In the genomic region with DNA sequence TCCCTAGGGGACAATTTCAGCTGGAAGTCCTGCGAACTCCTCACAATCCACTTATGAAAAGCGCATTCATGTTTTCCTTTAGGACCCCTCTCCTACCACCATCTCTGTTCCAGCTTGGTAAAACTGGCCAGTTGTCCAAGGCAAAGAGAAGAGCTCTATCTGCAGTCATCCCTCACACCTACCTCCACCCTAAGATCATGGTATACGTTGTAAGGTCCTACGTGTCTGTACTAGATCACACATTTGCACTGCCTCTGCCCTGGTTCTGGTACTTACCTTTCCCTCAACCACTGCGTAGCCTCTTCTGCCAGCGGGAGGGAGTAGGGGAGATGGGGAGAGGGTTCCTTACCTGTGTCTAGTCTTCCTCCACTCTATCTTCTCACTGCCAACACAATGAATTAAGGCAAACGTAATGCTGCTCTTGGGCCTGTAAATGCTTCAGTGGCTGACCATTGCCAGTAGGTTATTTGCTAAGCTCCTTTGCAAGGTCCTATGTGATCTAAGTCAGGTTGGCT, we compare ENCODE assay signal across 8 cellular contexts. TPM values are rescaled to one million over a fixed set of nuclear protein-coding genes. Genes with fewer than 3 reads are reported as not detected.
A peak's percentile ranks its signal among the peaks of the same experiment; 100 is the strongest.
DNase-seq lines count a peak whose midpoint lies in the region; ATAC-seq, FAIRE-seq and TF ChIP-seq lines count a peak whose summit lies in the region.

No MANE protein-coding gene starts in this region.

- CTCF ChIA-PET in endothelial cell of umbilical vein (lab: Charles Lee), result interaction anchor here (0.9 to 2.8 kb wide), 5 partner anchors 27 to 845 kb away, joined by 3 to 10 read pairs (median 4); partner anchors contain the start of gene RAB4A

- intact Hi-C loops in endothelial cell of umbilical vein (cut with micrococcal nuclease), result loop anchor here (1.0 to 5.0 kb wide), 5 partner anchors 48 to 801 kb away; partner anchors contain the start of genes CCSAP, RAB4A, TAF5L and URB2

- peak overlapping the region; percentile 91 for H3K4me3 ChIP-seq in RWPE2 (ENCODE audit: severe bottlenecking)
- H3K4me3 ChIP-seq in endothelial cell of umbilical vein (replicated peaks in 1 of 3; ENCODE audit: insufficient read depth in 1 of 3, low read depth in 1 of 3, low read length in 3 of 3), result peak overlapping the region in 2 of 3 experiments; percentile 64 to 93

- H3K27ac Mint-ChIP-seq in neural crest cell (ENCODE audit: unreplicated experiment), result peak overlapping the region; percentile 94

- H3K27me3 Mint-ChIP-seq in neural crest cell (ENCODE audit: low read depth), result no peaks in the 10 kb centered on the region

- H3K36me3 Mint-ChIP-seq in neural crest cell (ENCODE audit: low read depth), result no peaks in the 10 kb centered on the region

- H3K4me1 ChIP-seq in RWPE2 (ENCODE audit: insufficient read depth, poor library complexity, severe bottlenecking) (no peaks in the 10 kb centered on the region), endothelial cell of umbilical vein (ENCODE audit: control insufficient read depth, extremely low read depth, insufficient read depth, low read length) (peaks cover 14% of the 10 kb centered on the region)

- H3K4me2 ChIP-seq in endothelial cell of umbilical vein (ENCODE audit: insufficient read depth, low read length), result peak overlapping the region; percentile 84

- H3K27me3 ChIP-seq in RWPE2 (ENCODE audit: insufficient read depth, poor library complexity, severe bottlenecking), result no peaks in the 10 kb centered on the region
- H3K27me3 ChIP-seq in endothelial cell of umbilical vein (ENCODE audit: control insufficient read depth in 2 of 2, insufficient read depth in 2 of 2, low read length in 2 of 2), result no peaks in the 10 kb centered on the region

- H3K9me3 ChIP-seq in RWPE2 (ENCODE audit: severe bottlenecking), result no peaks in the 10 kb centered on the region
- no peaks in the 10 kb centered on the region for H3K9me3 ChIP-seq in endothelial cell of umbilical vein (replicated peaks; ENCODE audit: control insufficient read depth, insufficient read depth, low read length)

- TF ChIP-seq POLR2A in endothelial cell of umbilical vein (IDR thresholded peaks at IDR 0.05; ENCODE audit: low read depth, low read length), result no peak

- H4K20me1 ChIP-seq in endothelial cell of umbilical vein (replicated peaks; ENCODE audit: control insufficient read depth, extremely low read depth, insufficient read depth, low read length), result no peaks in the 10 kb centered on the region

- no TSS peak for BruUV-seq in endothelial cell of umbilical vein (replicated peaks; lab: Mats Ljungman, UMichigan)

- no peaks in the 10 kb centered on the region for H3K9me1 ChIP-seq in endothelial cell of umbilical vein (replicated peaks; ENCODE audit: control insufficient read depth, extremely low read depth, insufficient read depth, low read length)

- ATAC-seq in RWPE2 (ENCODE audit: low read depth) (no peak), GM19328 (IDR thresholded peaks at IDR 0.05; ENCODE audit: unreplicated experiment) (no peak)

- peaks cover 19% of the 10 kb centered on the region for H3K79me2 ChIP-seq in endothelial cell of umbilical vein (ENCODE audit: control insufficient read depth, insufficient read depth, low read length)

- peak overlapping the region; percentile 94 for H3K4me3 Mint-ChIP-seq in neural crest cell

- H3K9ac ChIP-seq in endothelial cell of umbilical vein (replicated peaks; ENCODE audit: extremely low read depth, insufficient read depth, low read length), result peak overlapping the region; percentile 93

- H3K27ac ChIP-seq in RWPE2 (ENCODE audit: poor library complexity, severe bottlenecking), result peak overlapping the region; percentile 46
- peak overlapping the region; percentile 56 for H3K27ac ChIP-seq in endothelial cell of umbilical vein (ENCODE audit: insufficient read depth, low read depth, low read length)

- H3K36me3 ChIP-seq in RWPE2 (ENCODE audit: low read depth), result no peaks in the 10 kb centered on the region
- H3K36me3 ChIP-seq in endothelial cell of umbilical vein (ENCODE audit: control insufficient read depth in 2 of 2, extremely low read depth in 1 of 2, insufficient read depth in 2 of 2, low read length in 2 of 2), result no peaks in the 10 kb centered on the region

- no peak for TF ChIP-seq CTCF in GM20000 (IDR thresholded peaks at IDR 0.05; ENCODE audit: extremely low read depth, missing control alignments)
- no peak for TF ChIP-seq CTCF in RWPE2 (IDR thresholded peaks at IDR 0.05; ENCODE audit: poor library complexity, severe bottlenecking)
- no peak for TF ChIP-seq CTCF in endothelial cell of umbilical vein (IDR thresholded peaks at IDR 0.05; ENCODE audit: extremely low read depth in 1 of 2, insufficient read depth in 1 of 2, low read depth in 1 of 2, low read length in 2 of 2)
- no peak for TF ChIP-seq CTCF in neural crest cell (conservative IDR thresholded peaks at IDR 0.05)

- peak overlapping the region; percentile 72 for H2AFZ ChIP-seq in endothelial cell of umbilical vein (ENCODE audit: low read depth, low read length)

- no peak for FAIRE-seq in endothelial cell of umbilical vein (lab: Jason Lieb, UNC)

- POLR2A ChIA-PET in endothelial cell of umbilical vein (lab: Charles Lee), result interaction anchor here (1.0 to 1.6 kb wide), 2 partner anchors 22 to 49 kb away, joined by 3 to 7 read pairs; partner anchors contain the start of gene ABCB10

- DNase-seq in GM20000 (ENCODE audit: low spot score) (peak; percentile 19), RWPE2 (ENCODE audit: low spot score) (no peak), endothelial cell of umbilical vein (ENCODE audit: low read depth, low spot score) (no peak), neural crest cell (ENCODE audit: low read depth, low spot score) (no peak), medulla oblongata (ENCODE audit: extremely low spot score) (no peak)
- DNase-seq in NK-92 treated with Interleukin-12 subunit alpha and Interleukin-12 subunit beta, amount 100 ng/mL, for 24 hours (lab: John Stamatoyannopoulos, UW), result no peak
- no peak for DNase-seq in stimulated activated CD4-positive, alpha-beta T cell treated with anti-CD3 and anti-CD28 coated beads, Interleukin-2, amount 100 ng/mL, for 24 hours

- dilution Hi-C loops in endothelial cell of umbilical vein (cut with MboI; ENCODE audit: extremely low pct_ligation_motif_present, low sequenced_read_pairs), result no loop called here

- peaks cover 23% of the 10 kb centered on the region for H3K4me1 Mint-ChIP-seq in neural crest cell

- no peaks in the 10 kb centered on the region for H3K9me3 Mint-ChIP-seq in neural crest cell

TF ChIP-seq in endothelial cell of umbilical vein, 7 proteins besides CTCF, POLR2A, EP300 and RAD21:
- no peak for TF ChIP-seq FOS (IDR thresholded peaks at IDR 0.05; ENCODE audit: borderline replicate concordance, insufficient read depth, low read length)
- TF ChIP-seq JUN (IDR thresholded peaks at IDR 0.05; ENCODE audit: borderline replicate concordance, insufficient read depth, insufficient read length, low read depth), result no peak

RNA-seq across cellular contexts. Expression of gene NUP133, which starts 0.7 kb away (rescaled TPM):
- total RNA-seq in endothelial cell of umbilical vein (35.9 and 43.2 TPM in 2 replicates), neural crest cell (63.7 and 66.1 TPM in 2 replicates)
- polyA plus RNA-seq in endothelial cell of umbilical vein, result 11.1 and 13.4 TPM in 2 replicates
- 13.0 and 13.4 TPM in 2 replicates for polyA plus RNA-seq in endothelial cell of umbilical vein (2011; cell fraction: cytosol; rRNA removed)
- 26.4 and 30.7 TPM in 2 replicates for polyA plus RNA-seq in endothelial cell of umbilical vein (2011; cell fraction: nucleus; rRNA removed)
- 16.3 and 25.8 TPM in 2 replicates for polyA plus RNA-seq in endothelial cell of umbilical vein (2012)
- 32.9 and 35.6 TPM in 2 replicates for polyA minus RNA-seq in endothelial cell of umbilical vein
- 18.8 TPM for polyA minus RNA-seq in endothelial cell of umbilical vein (2011; cell fraction: cytosol; rRNA and poly(A)+ RNA removed)
- 22.5 and 40.3 TPM in 2 replicates for polyA minus RNA-seq in endothelial cell of umbilical vein (2011; cell fraction: nucleus; rRNA and poly(A)+ RNA removed)

RNA-seq across cellular contexts. Expression of gene ABCB10, which starts 49.6 kb away (rescaled TPM):
- total RNA-seq in endothelial cell of umbilical vein (19.4 and 19.8 TPM in 2 replicates), neural crest cell (24.0 and 25.2 TPM in 2 replicates)
- 5.2 and 6.0 TPM in 2 replicates for polyA plus RNA-seq in endothelial cell of umbilical vein
- 6.1 and 6.2 TPM in 2 replicates for polyA plus RNA-seq in endothelial cell of umbilical vein (2011; cell fraction: cytosol; rRNA removed)
- 9.6 and 14.7 TPM in 2 replicates for polyA plus RNA-seq in endothelial cell of umbilical vein (2011; cell fraction: nucleus; rRNA removed)
- 11.2 and 13.8 TPM in 2 replicates for polyA plus RNA-seq in endothelial cell of umbilical vein (2012)
- polyA minus RNA-seq in endothelial cell of umbilical vein, result 11.0 and 18.7 TPM in 2 replicates
- 12.1 TPM for polyA minus RNA-seq in endothelial cell of umbilical vein (2011; cell fraction: cytosol; rRNA and poly(A)+ RNA removed)
- 6.1 and 8.4 TPM in 2 replicates for polyA minus RNA-seq in endothelial cell of umbilical vein (2011; cell fraction: nucleus; rRNA and poly(A)+ RNA removed)
